18 cellular contexts compared by ENCODE assay signal in genomic region chr1:168726719-168727118, GRCh38. TPM values are rescaled to one million over a fixed set of nuclear protein-coding genes. Genes with fewer than 3 reads are reported as not detected.
DNase-seq lines count a peak whose midpoint lies in the region; ATAC-seq, FAIRE-seq and TF ChIP-seq lines count a peak whose summit lies in the region.
"Had no signal": no experiment of that assay in that cellular context is flagged by ENCODE, and none has a peak within 500 bp of the region (broad histone marks: within the 10 kb centered on the region; RNA-seq: fewer than 3 reads in every experiment).

No MANE protein-coding gene starts in this region.

- ATAC-seq in HG03469 (IDR thresholded peaks at IDR 0.05; ENCODE audit: unreplicated experiment), result no peak
- ATAC-seq in aorta (ENCODE audit: low FRiP score), result no peak
- ATAC-seq: Panc1 had no signal

- TF ChIP-seq CTCF in ovary (IDR thresholded peaks at IDR 0.05), result no peak

- WGBS in ovary, 3 donors, result 85 to 96% (median 90%) methylated on average over 2 of the region's 2 CpGs
- WGBS in aorta, 2 donors, result 99 to 100% methylated on average over 2 of the region's 2 CpGs

- H3K9ac ChIP-seq in adipocyte (ENCODE audit: low read length), result peak overlapping the region; percentile 80
- peak overlapping the region in 4 of 5 donors; percentile 27 to 57 (median 42) for H3K9ac ChIP-seq in subcutaneous abdominal adipose tissue (ENCODE audit: low read length in 5 of 5)
- H3K9ac ChIP-seq: BLaER1 had no signal

- DNase-seq in GM19239 (ENCODE audit: insufficient read length, low spot score) (peak; percentile 23), adipocyte (ENCODE audit: low read depth) (no peak), ovary (no peak), LoVo (ENCODE audit: low spot score) (no peak), aorta (no peak)
- DNase-seq: DMS 273 treated with DMSO at 0.1 percent for 48 hours, EL, KG1, MG63, NCI-H1105 treated with DMSO at 0.1 percent for 48 hours, NCI-H187, NCI-H774, SHP77 had no signal

- H3K9me3 ChIP-seq in adipocyte (ENCODE audit: control insufficient read depth, low read length), result no peaks in the 10 kb centered on the region
- H3K9me3 ChIP-seq in ovary, result no peaks in the 10 kb centered on the region
- H3K9me3 ChIP-seq in subcutaneous abdominal adipose tissue (ENCODE audit: control insufficient read depth in 5 of 5, low read length in 5 of 5), result no peaks in the 10 kb centered on the region
- H3K9me3 ChIP-seq in aorta (ENCODE audit: control insufficient read depth, low read length), result no peaks in the 10 kb centered on the region
- H3K9me3 ChIP-seq: MG63 had no signal

- TF ChIP-seq POLR2A in ovary (IDR thresholded peaks at IDR 0.05), result no peak

- no peak for TF ChIP-seq EP300 in ovary (IDR thresholded peaks at IDR 0.05)

- H3K4me1 ChIP-seq in adipocyte (ENCODE audit: control insufficient read depth, insufficient read depth, low read length) (peaks cover 36% of the 10 kb centered on the region), ovary (ENCODE audit: insufficient read depth) (peaks cover 13% of the 10 kb centered on the region), subcutaneous abdominal adipose tissue (ENCODE audit: control insufficient read depth in 5 of 5, insufficient read depth in 5 of 5, low read length in 5 of 5) (peaks cover 0 to 60% (median 37%) of the 10 kb centered on the region in 5 donors), aorta (ENCODE audit: control insufficient read depth in 1 of 2, insufficient read depth in 2 of 2, low read length in 2 of 2) (no peaks in the 10 kb centered on the region)
- H3K4me1 ChIP-seq: BLaER1 had no signal

- H3K4me3 ChIP-seq in adipocyte (ENCODE audit: low read length) (peak overlapping the region; percentile 80), ovary (no peak overlapping the region), subcutaneous abdominal adipose tissue (ENCODE audit: low read depth in 1 of 5, low read length in 5 of 5) (peak overlapping the region; percentile 64 to 97 (median 80)), aorta (ENCODE audit: low read length in 2 of 2) (no peak overlapping the region)
- H3K4me3 ChIP-seq: BLaER1, MG63 had no signal

- no peak for FAIRE-seq in GM19239 (lab: Jason Lieb, UNC)

- H3K27me3 ChIP-seq in adipocyte (replicated peaks; ENCODE audit: control insufficient read depth, insufficient read depth, low read length) (no peaks in the 10 kb centered on the region), ovary (no peaks in the 10 kb centered on the region), subcutaneous abdominal adipose tissue (ENCODE audit: control insufficient read depth in 5 of 5, insufficient read depth in 4 of 5, low read length in 5 of 5) (no peaks in the 10 kb centered on the region), aorta (ENCODE audit: control insufficient read depth in 1 of 2, insufficient read depth in 2 of 2, low read length in 1 of 2) (no peaks in the 10 kb centered on the region)
- H3K27me3 ChIP-seq: BLaER1, MG63 had no signal

- intact Hi-C loops in ovary (cut with DNase I), result no loop called here
- intact Hi-C loops in aorta (cut with DNase I), result no loop called here

- H3K27ac ChIP-seq in ovary, result peak overlapping the region; percentile 34 to 56
- no peak overlapping the region for H3K27ac ChIP-seq in subcutaneous abdominal adipose tissue (ENCODE audit: low read depth, low read length)
- no peak overlapping the region for H3K27ac ChIP-seq in aorta (ENCODE audit: low read depth in 1 of 2, low read length in 2 of 2)
- H3K27ac ChIP-seq: BLaER1 had no signal

- H3K36me3 ChIP-seq in adipocyte (ENCODE audit: control insufficient read depth, insufficient read depth, low read length, severe bottlenecking) (no peaks in the 10 kb centered on the region), ovary (no peaks in the 10 kb centered on the region), subcutaneous abdominal adipose tissue (ENCODE audit: control insufficient read depth in 5 of 5, insufficient read depth in 5 of 5, low read length in 5 of 5) (no peaks in the 10 kb centered on the region), aorta (ENCODE audit: control insufficient read depth in 1 of 2, insufficient read depth in 2 of 2, low read length in 1 of 2) (no peaks in the 10 kb centered on the region)
- H3K36me3 ChIP-seq: BLaER1, MG63 had no signal

RNA-seq across cellular contexts. Expression of gene DPT, which starts 2.3 kb away (rescaled TPM):
- total RNA-seq in ovary (10 to 100 TPM in 3 of 7 donors, 1 to 10 TPM in 4; 1.3 to 31.7 (median 4.8) TPM), aorta (10 to 100 TPM; 32.5 to 73.2 TPM)
- polyA plus RNA-seq in ovary (100 to 1,000 TPM in 1 of 2 donors, 1 to 10 TPM in 1; 4.7 to 248 TPM), aorta (10 to 100 TPM; 41.2 to 56.5 TPM)
- total RNA-seq: NCI-H460 had no signal

Comparison
In these comparisons a context has a peak if more than half of its experiments do, and no peak if none do; other contexts are left out.
1. H3K4me3 ChIP-seq: peak in adipocyte (single experiment) and subcutaneous abdominal adipose tissue (5 of 5); none in ovary (single experiment) and aorta (0 of 2).
2. H3K27ac ChIP-seq: peak in ovary (2 of 2); none in subcutaneous abdominal adipose tissue (single experiment) and aorta (0 of 2).